In the genomic region with DNA sequence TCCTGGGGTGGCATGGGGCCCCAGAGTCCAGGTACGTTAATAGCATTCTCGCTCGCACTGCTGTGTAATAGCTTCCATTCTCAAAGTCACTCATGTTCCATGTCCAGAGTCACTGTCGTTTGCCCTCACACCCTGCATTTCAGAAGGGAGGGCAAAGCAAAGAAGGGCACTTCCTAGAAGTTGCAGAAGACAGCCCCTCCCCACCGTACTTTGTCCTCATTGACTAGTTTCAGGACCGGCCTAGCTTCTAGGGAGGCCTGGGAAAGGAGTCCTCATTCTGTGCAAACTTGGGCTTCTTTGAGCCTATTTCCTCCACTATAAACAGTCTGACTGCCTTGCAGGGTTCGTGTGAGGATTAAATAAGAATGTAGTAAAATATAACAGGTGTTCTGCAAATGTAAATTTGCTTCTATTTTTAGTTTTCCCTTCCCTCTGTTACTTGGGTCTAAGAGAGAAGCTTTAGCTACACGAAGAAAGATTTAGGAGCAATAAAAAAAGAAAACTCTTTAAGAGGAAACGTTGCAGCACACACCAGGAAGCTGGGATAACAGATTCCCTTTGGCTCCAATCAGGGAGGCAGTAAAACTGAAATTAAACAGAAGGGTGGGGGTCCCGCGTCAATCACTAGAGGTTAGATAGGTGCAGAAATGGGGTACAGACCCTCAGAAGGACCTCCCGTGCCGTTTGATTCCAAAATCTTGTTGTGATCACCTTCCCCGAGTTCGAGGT, we compare ENCODE assay signal across 29 cellular contexts. TPM values are rescaled to one million over a fixed set of nuclear protein-coding genes. Genes with fewer than 3 reads are reported as not detected.
"Had no signal": no experiment of that assay in that cellular context is flagged by ENCODE, and none has a peak within 500 bp of the region (broad histone marks: within the 10 kb centered on the region; RNA-seq: fewer than 3 reads in every experiment).

No MANE protein-coding gene starts in this region.

- ATAC-seq: activated CD8-positive, alpha-beta T cell treated with anti-CD3 and anti-CD28 coated beads, Interleukin-2, amount 10 ng/mL, durations not matched to agents 7 days and 5 days; effector memory CD8-positive, alpha-beta T cell; esophagus mucosa; gastroesophageal sphincter; left lobe of liver; lower lobe of right lung; natural killer cell treated with Interleukin-12 subunit alpha and Interleukin-12 subunit beta and Interleukin-15 and Interleukin-18, amount 100 ng/mL, for 72 hours; psoas muscle; stimulated activated effector memory CD8-positive, alpha-beta T cell treated with anti-CD3 and anti-CD28 coated beads, Interleukin-12 subunit alpha, Interleukin-12 subunit beta, amount 100 ng/mL, for 72 hours; stimulated activated naive CD8-positive, alpha-beta T cell treated with anti-CD3 and anti-CD28 coated beads, Interleukin-15, amount 100 ng/mL, for 72 hours; T-cell had no signal

- H3K27me3 ChIP-seq: ascending aorta, brain microvascular endothelial cell, ovary, right atrium auricular region had no signal

- H3K27ac ChIP-seq: adrenal gland, ascending aorta, brain microvascular endothelial cell, dorsolateral prefrontal cortex, gastroesophageal sphincter, lower lobe of right lung, ovary, psoas muscle, right atrium auricular region, tibial artery, WERI-Rb-1 had no signal

- H3K9me3 Mint-ChIP-seq: effector memory CD8-positive, alpha-beta T cell; natural killer cell treated with Interleukin-12 subunit alpha and Interleukin-12 subunit beta and Interleukin-15 and Interleukin-18, amount 100 ng/mL, for 72 hours; stimulated activated effector memory CD8-positive, alpha-beta T cell treated with anti-CD3 and anti-CD28 coated beads, Interleukin-12 subunit alpha, Interleukin-12 subunit beta, amount 100 ng/mL, for 72 hours; stimulated activated naive CD8-positive, alpha-beta T cell treated with anti-CD3 and anti-CD28 coated beads, Interleukin-15, amount 100 ng/mL, for 72 hours; T-cell; T-helper 2 cell treated with Interferon-gamma antibody and Interleukin-4, amounts not matched to agents 5 μg/mL and 100 μg/mL, for 36 hours had no signal

- H3K4me1 Mint-ChIP-seq: stimulated activated effector memory CD8-positive, alpha-beta T cell treated with anti-CD3 and anti-CD28 coated beads, Interleukin-12 subunit alpha, Interleukin-12 subunit beta, amount 100 ng/mL, for 72 hours; stimulated activated naive CD8-positive, alpha-beta T cell treated with anti-CD3 and anti-CD28 coated beads, Interleukin-15, amount 100 ng/mL, for 72 hours had no signal

- H3K36me3 Mint-ChIP-seq: activated naive CD8-positive, alpha-beta T cell; natural killer cell treated with Interleukin-12 subunit alpha and Interleukin-12 subunit beta and Interleukin-15 and Interleukin-18, amount 100 ng/mL, for 72 hours; stimulated activated effector memory CD8-positive, alpha-beta T cell treated with anti-CD3 and anti-CD28 coated beads, Interleukin-12 subunit alpha, Interleukin-12 subunit beta, amount 100 ng/mL, for 72 hours; T-cell had no signal

- DNase-seq: activated CD4-positive, alpha-beta T cell treated with anti-CD3 and anti-CD28 coated beads for 1 hour; activated CD4-positive, alpha-beta T cell treated with anti-CD3 and anti-CD28 coated beads, Interleukin-2, amount 50 U/mL, for 1 hour; activated CD8-positive, alpha-beta T cell treated with anti-CD3 and anti-CD28 coated beads, Interleukin-2, amount 10 ng/mL, durations not matched to agents 7 days and 5 days; activated naive CD4-positive, alpha-beta T cell; adrenal gland; brain microvascular endothelial cell; caudate nucleus; dorsolateral prefrontal cortex; effector memory CD8-positive, alpha-beta T cell; head of caudate nucleus; lower lobe of right lung; mesendoderm; ovary; psoas muscle; stimulated activated CD4-positive, alpha-beta T cell treated with anti-CD3 and anti-CD28 coated beads, Interleukin-12 subunit alpha, Interleukin-12 subunit beta, amount 100 ng/mL, for 4 hours; stimulated activated naive CD8-positive, alpha-beta T cell treated with anti-CD3 and anti-CD28 coated beads, Interleukin-15, amount 100 ng/mL, for 72 hours; T-cell; WERI-Rb-1 had no signal

- H3K4me3 ChIP-seq: adrenal gland, ascending aorta, dorsolateral prefrontal cortex, gastroesophageal sphincter, lower lobe of right lung, ovary, psoas muscle, right atrium auricular region, tibial artery had no signal

- H3K27ac Mint-ChIP-seq: activated CD8-positive, alpha-beta T cell treated with anti-CD3 and anti-CD28 coated beads, Interleukin-2, amount 10 ng/mL, durations not matched to agents 7 days and 5 days; activated naive CD8-positive, alpha-beta T cell; effector memory CD8-positive, alpha-beta T cell; natural killer cell treated with Interleukin-12 subunit alpha and Interleukin-12 subunit beta and Interleukin-15 and Interleukin-18, amount 100 ng/mL, for 72 hours; stimulated activated effector memory CD8-positive, alpha-beta T cell treated with anti-CD3 and anti-CD28 coated beads, Interleukin-12 subunit alpha, Interleukin-12 subunit beta, amount 100 ng/mL, for 72 hours; stimulated activated naive CD8-positive, alpha-beta T cell treated with anti-CD3 and anti-CD28 coated beads, Interleukin-15, amount 100 ng/mL, for 72 hours; T-cell; T-helper 2 cell treated with Interferon-gamma antibody and Interleukin-4, amounts not matched to agents 5 μg/mL and 100 μg/mL, for 36 hours had no signal

- H3K4me1 ChIP-seq: adrenal gland, ascending aorta, lower lobe of right lung, psoas muscle, right atrium auricular region, tibial artery had no signal

- H3K9me3 ChIP-seq: adrenal gland, ascending aorta, gastroesophageal sphincter, lower lobe of right lung, ovary, psoas muscle, right atrium auricular region, tibial artery had no signal

- H3K36me3 ChIP-seq: adrenal gland, ascending aorta, brain microvascular endothelial cell, gastroesophageal sphincter, lower lobe of right lung, ovary, right atrium auricular region, tibial artery, WERI-Rb-1 had no signal

- H3K4me3 Mint-ChIP-seq: activated CD8-positive, alpha-beta T cell treated with anti-CD3 and anti-CD28 coated beads, Interleukin-2, amount 10 ng/mL, durations not matched to agents 7 days and 5 days; activated naive CD8-positive, alpha-beta T cell; effector memory CD8-positive, alpha-beta T cell; natural killer cell treated with Interleukin-12 subunit alpha and Interleukin-12 subunit beta and Interleukin-15 and Interleukin-18, amount 100 ng/mL, for 72 hours; stimulated activated effector memory CD8-positive, alpha-beta T cell treated with anti-CD3 and anti-CD28 coated beads, Interleukin-12 subunit alpha, Interleukin-12 subunit beta, amount 100 ng/mL, for 72 hours; stimulated activated naive CD8-positive, alpha-beta T cell treated with anti-CD3 and anti-CD28 coated beads, Interleukin-15, amount 100 ng/mL, for 72 hours; T-cell; T-helper 2 cell treated with Interferon-gamma antibody and Interleukin-4, amounts not matched to agents 5 μg/mL and 100 μg/mL, for 36 hours had no signal

RNA-seq across cellular contexts. Expression of a gene that starts 40.1 kb away (rescaled TPM):
- total RNA-seq: activated CD8-positive, alpha-beta T cell treated with anti-CD3 and anti-CD28 coated beads, Interleukin-2, amount 10 ng/mL, durations not matched to agents 7 days and 5 days; adrenal gland; ascending aorta; endothelial cell of umbilical vein; gastroesophageal sphincter; left lobe of liver; lower lobe of right lung; natural killer cell treated with Interleukin-12 subunit alpha and Interleukin-12 subunit beta and Interleukin-15 and Interleukin-18, amount 100 ng/mL, for 72 hours; ovary; psoas muscle; right atrium auricular region; T-cell had no signal
